In the genomic region with DNA sequence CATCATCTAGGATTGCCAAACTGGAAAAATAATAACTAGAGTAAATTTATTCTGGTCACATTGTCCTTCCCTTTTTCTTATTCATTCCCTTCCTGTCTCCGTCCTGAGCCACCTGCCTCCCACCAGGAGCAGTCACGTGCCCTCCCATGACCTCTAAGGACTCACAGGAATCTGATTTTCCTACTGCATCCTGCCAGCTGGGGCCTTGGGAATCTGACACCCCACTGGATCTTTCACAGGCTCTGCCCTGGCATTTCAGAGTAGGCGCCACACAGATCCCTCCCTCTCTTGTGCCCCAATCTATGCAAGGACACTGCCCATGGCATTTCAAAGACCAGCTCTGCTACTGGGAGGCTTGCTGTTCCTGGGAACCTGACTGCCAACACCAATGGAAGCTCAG, we compare ENCODE assay signal across 20 cellular contexts.
DNase-seq lines count a peak whose midpoint lies in the region; TF ChIP-seq lines count a peak whose summit lies in the region.
"Had no signal": no experiment of that assay in that cellular context is flagged by ENCODE, and none has a peak within 500 bp of the region (broad histone marks: within the 10 kb centered on the region; RNA-seq: fewer than 3 reads in every experiment).

No MANE protein-coding gene starts in this region.

- no peak overlapping the region for H3K27ac Mint-ChIP-seq in activated CD4-positive, alpha-beta T cell treated with anti-CD3 and anti-CD28 coated beads, Interleukin-2, amount 10 ng/mL, durations not matched to agents 24 days and 14 days
- peak overlapping the region; percentile 48 for H3K27ac Mint-ChIP-seq in glutamatergic neuron (ENCODE audit: unreplicated experiment)
- H3K27ac Mint-ChIP-seq in CD8-positive, alpha-beta memory T cell, result no peak overlapping the region

- H3K4me1 Mint-ChIP-seq in activated CD4-positive, alpha-beta T cell treated with anti-CD3 and anti-CD28 coated beads, Interleukin-2, amount 10 ng/mL, durations not matched to agents 24 days and 14 days, result no peaks in the 10 kb centered on the region
- peaks cover 30% of the 10 kb centered on the region for H3K4me1 Mint-ChIP-seq in glutamatergic neuron (ENCODE audit: low read depth, unreplicated experiment)
- no peaks in the 10 kb centered on the region for H3K4me1 Mint-ChIP-seq in CD8-positive, alpha-beta memory T cell

- POLR2A ChIA-PET in CD8-positive, alpha-beta memory T cell (lab: Charles Lee), result no interaction called here

- no peak overlapping the region for H3K4me3 Mint-ChIP-seq in activated CD4-positive, alpha-beta T cell treated with anti-CD3 and anti-CD28 coated beads, Interleukin-2, amount 10 ng/mL, durations not matched to agents 24 days and 14 days
- no peak overlapping the region for H3K4me3 Mint-ChIP-seq in glutamatergic neuron (ENCODE audit: unreplicated experiment)
- H3K4me3 Mint-ChIP-seq in CD8-positive, alpha-beta memory T cell, result no peak overlapping the region

- H3K9me3 Mint-ChIP-seq in activated CD4-positive, alpha-beta T cell treated with anti-CD3 and anti-CD28 coated beads, Interleukin-2, amount 10 ng/mL, durations not matched to agents 24 days and 14 days, result no peaks in the 10 kb centered on the region
- H3K9me3 Mint-ChIP-seq in glutamatergic neuron (ENCODE audit: unreplicated experiment), result peaks cover 3% of the 10 kb centered on the region
- H3K9me3 Mint-ChIP-seq in CD8-positive, alpha-beta memory T cell, result peaks cover 4 to 14% (median 10%) of the 10 kb centered on the region in 5 donors

- no peaks in the 10 kb centered on the region for H3K36me3 ChIP-seq in CD8-positive, alpha-beta memory T cell (ENCODE audit: insufficient read depth, low read length)
- H3K36me3 ChIP-seq: BE2C had no signal

- no peaks in the 10 kb centered on the region for H3K4me1 ChIP-seq in CD8-positive, alpha-beta memory T cell (ENCODE audit: insufficient read depth, low read length)
- H3K4me1 ChIP-seq: BE2C had no signal

- H3K36me3 Mint-ChIP-seq in activated CD4-positive, alpha-beta T cell treated with anti-CD3 and anti-CD28 coated beads, Interleukin-2, amount 10 ng/mL, durations not matched to agents 24 days and 14 days (ENCODE audit: low read depth), result no peaks in the 10 kb centered on the region
- no peaks in the 10 kb centered on the region for H3K36me3 Mint-ChIP-seq in glutamatergic neuron (ENCODE audit: unreplicated experiment)
- no peaks in the 10 kb centered on the region for H3K36me3 Mint-ChIP-seq in CD8-positive, alpha-beta memory T cell

- no peak for TF ChIP-seq CTCF in glutamatergic neuron (IDR thresholded peaks at IDR 0.05; ENCODE audit: partially characterized antibody, unreplicated experiment)

- no peaks in the 10 kb centered on the region for H3K9me3 ChIP-seq in CD8-positive, alpha-beta memory T cell (ENCODE audit: low read length)
- H3K9me3 ChIP-seq: A549, BE2C had no signal

- no peaks in the 10 kb centered on the region for H3K27me3 ChIP-seq in CD8-positive, alpha-beta memory T cell (ENCODE audit: insufficient read depth, low read length, poor library complexity, severe bottlenecking)
- H3K27me3 ChIP-seq: BE2C had no signal

- intact Hi-C loops in activated CD4-positive, alpha-beta T cell treated with anti-CD3 and anti-CD28 coated beads, Interleukin-2, amount 10 ng/mL, durations not matched to agents 24 days and 14 days (cut with micrococcal nuclease), result no loop called here

- CTCF ChIA-PET in CD8-positive, alpha-beta memory T cell (lab: Charles Lee), result no interaction called here

- no peak overlapping the region for H3K27ac ChIP-seq in substantia nigra (ENCODE audit: low read depth, low read length, poor library complexity, severe bottlenecking)
- no peak overlapping the region for H3K27ac ChIP-seq in CD8-positive, alpha-beta memory T cell (ENCODE audit: low read depth, low read length)
- H3K27ac ChIP-seq: A549 had no signal

- peak; percentile 24 for DNase-seq in activated CD4-positive, alpha-beta T cell treated with anti-CD3 and anti-CD28 coated beads, Interleukin-2, amount 10 ng/mL, durations not matched to agents 24 days and 14 days
- DNase-seq in activated CD4-positive, alpha-beta T cell treated with anti-CD3 and anti-CD28 coated beads for 4 hours, result no peak
- DNase-seq in glutamatergic neuron, result no peak
- DNase-seq in kidney tubule cell (ENCODE audit: low spot score), result peak; percentile 36
- DNase-seq in substantia nigra (lab: John Stamatoyannopoulos, UW), result no peak
- DNase-seq in SIG-M5 treated with dmso at 0.1 percent for 504 hours (lab: John Stamatoyannopoulos, UW; ENCODE audit: unreplicated experiment), result no peak
- DNase-seq in NCI-H1930 (lab: John Stamatoyannopoulos, UW), result no peak
- DNase-seq in CD8-positive, alpha-beta memory T cell, result no peak
- DNase-seq: activated CD8-positive, alpha-beta memory T cell treated with anti-CD3 and anti-CD28 coated beads for 24 hours; activated gamma-delta T cell; activated T-cell treated with anti-CD3 and anti-CD28 coated beads, Interleukin-2, amount 50 U/mL, for 1 hour; BE2C; HCEC 1CT; Kasumi-1; NCI-H2029; PC-3; SIG-M5; stimulated activated CD4-positive, alpha-beta T cell treated with anti-CD3 and anti-CD28 coated beads, Interleukin-1b, Interleukin-23, amount 100 ng/mL, for 48 hours; T-helper 1 cell had no signal

- no peak overlapping the region for H3K4me3 ChIP-seq in CD8-positive, alpha-beta memory T cell (ENCODE audit: low read length)
- H3K4me3 ChIP-seq: A549 had no signal

- H3K27me3 Mint-ChIP-seq in activated CD4-positive, alpha-beta T cell treated with anti-CD3 and anti-CD28 coated beads, Interleukin-2, amount 10 ng/mL, durations not matched to agents 24 days and 14 days, result no peaks in the 10 kb centered on the region
- peaks cover 3% of the 10 kb centered on the region for H3K27me3 Mint-ChIP-seq in glutamatergic neuron (ENCODE audit: unreplicated experiment)
- H3K27me3 Mint-ChIP-seq in CD8-positive, alpha-beta memory T cell, result no peaks in the 10 kb centered on the region

Comparison
In these comparisons a context has a peak if more than half of its experiments do, and no peak if none do; other contexts are left out.
1. DNase-seq: peak in activated CD4-positive, alpha-beta T cell treated with anti-CD3 and anti-CD28 coated beads, Interleukin-2, amount 10 ng/mL, durations not matched to agents 24 days and 14 days (single experiment) and kidney tubule cell (single experiment); none in activated CD4-positive, alpha-beta T cell treated with anti-CD3 and anti-CD28 coated beads for 4 hours (0 of 2), glutamatergic neuron (single experiment), substantia nigra (0 of 49), SIG-M5 treated with dmso at 0.1 percent for 504 hours (single experiment), NCI-H1930 (0 of 2) and CD8-positive, alpha-beta memory T cell (0 of 5).